Comparison of ENCODE assay signal across 8 cellular contexts in genomic region chr2:224520064-224520463, GRCh38.
DNase-seq lines count a peak whose midpoint lies in the region; ATAC-seq and TF ChIP-seq lines count a peak whose summit lies in the region.

No MANE protein-coding gene starts in this region.

- BruUV-seq in PC-9 (replicated peaks; lab: Mats Ljungman, UMichigan) = no TSS peak

- in situ Hi-C loops in G401 (cut with HindIII; ENCODE audit: low sequenced_read_pairs) = no loop called here

- no peaks in the 10 kb centered on the region for H3K9me2 ChIP-seq in PC-9 (ENCODE audit: insufficient read depth)

- CTCF ChIA-PET in PC-9 (lab: Charles Lee) = no interaction called here

- H3K9me3 Mint-ChIP-seq in activated CD4-positive, alpha-beta T cell treated with anti-CD3 and anti-CD28 coated beads, Interleukin-2, amount 10 ng/mL, durations not matched to agents 24 days and 14 days = peaks cover 4% of the 10 kb centered on the region

- H3K4me2 ChIP-seq in PC-9 = no peak overlapping the region

- no peak overlapping the region for H2AFZ ChIP-seq in PC-9

- H4K20me1 ChIP-seq in PC-9 (ENCODE audit: insufficient read depth) = peaks cover 54% of the 10 kb centered on the region

- H3K9me3 ChIP-seq in PC-9 (ENCODE audit: insufficient read depth, low read depth) (0 out of 2 replicates have a peak, but pooled peaks cover 3% of the 10 kb centered on the region), adrenal gland (replicated peaks in 1 of 3) (no peaks in the 10 kb centered on the region)

- peaks cover 100% of the 10 kb centered on the region for H3K79me2 ChIP-seq in PC-9 (ENCODE audit: low read depth)

- H3K4me3 ChIP-seq in PC-9 = no peak overlapping the region
- H3K4me3 ChIP-seq in adrenal gland = no peak overlapping the region

- POLR2A ChIA-PET in PC-9 (lab: Charles Lee; ENCODE audit: unreplicated experiment) = interaction anchor here (0.7 kb wide), 1 partner anchor 1850 kb away, joined by 5 read pairs; no protein-coding TSS in a partner anchor

- DNase-seq in activated CD4-positive, alpha-beta T cell treated with anti-CD3 and anti-CD28 coated beads, Interleukin-2, amount 10 ng/mL, durations not matched to agents 24 days and 14 days = peak; percentile 74
- no peak for DNase-seq in activated CD4-positive, alpha-beta T cell treated with anti-CD3 and anti-CD28 coated beads, Interleukin-2, amount 50 U/mL, for 1 hour
- DNase-seq in PC-9 (no peak), foreskin keratinocyte (peak; percentile 10 to 21), G401 (ENCODE audit: low spot score) (no peak), SKM-1 (lab: John Stamatoyannopoulos, UW; ENCODE audit: unreplicated experiment) (no peak), adrenal gland (no peak)

- H3K27ac Mint-ChIP-seq in activated CD4-positive, alpha-beta T cell treated with anti-CD3 and anti-CD28 coated beads, Interleukin-2, amount 10 ng/mL, durations not matched to agents 24 days and 14 days = peak overlapping the region; percentile 50

- ATAC-seq in HG02798 (IDR thresholded peaks at IDR 0.05; ENCODE audit: poor library complexity, unreplicated experiment) (peak; percentile 76), foreskin keratinocyte (no peak)

- H3F3A ChIP-seq in PC-9 (ENCODE audit: insufficient read depth, low read depth) = peaks cover 17% of the 10 kb centered on the region

- H3K36me3 ChIP-seq in PC-9 (ENCODE audit: low read depth) (peaks cover 22% of the 10 kb centered on the region), adrenal gland (replicated peaks in 1 of 2) (no peaks in the 10 kb centered on the region)

- no peak for TF ChIP-seq POLR2A in adrenal gland (IDR thresholded peaks at IDR 0.05)

- no peaks in the 10 kb centered on the region for H3K27me3 ChIP-seq in PC-9 (ENCODE audit: insufficient read depth, low read depth)
- H3K27me3 ChIP-seq in foreskin keratinocyte = no peaks in the 10 kb centered on the region
- H3K27me3 ChIP-seq in adrenal gland = no peaks in the 10 kb centered on the region

- TF ChIP-seq CTCF in PC-9 (conservative IDR thresholded peaks at IDR 0.05) (no peak), foreskin keratinocyte (conservative IDR thresholded peaks at IDR 0.05) (no peak), adrenal gland (IDR thresholded peaks at IDR 0.05) (no peak)

- H3K36me3 Mint-ChIP-seq in activated CD4-positive, alpha-beta T cell treated with anti-CD3 and anti-CD28 coated beads, Interleukin-2, amount 10 ng/mL, durations not matched to agents 24 days and 14 days (ENCODE audit: low read depth) = peaks cover 7% of the 10 kb centered on the region

- H3K27ac ChIP-seq in PC-9 (peak overlapping the region; percentile 4), foreskin keratinocyte (peak overlapping the region; percentile 17), adrenal gland (no peak overlapping the region)

- intact Hi-C loops in activated CD4-positive, alpha-beta T cell treated with anti-CD3 and anti-CD28 coated beads, Interleukin-2, amount 10 ng/mL, durations not matched to agents 24 days and 14 days (cut with micrococcal nuclease) = loop anchor here (1.0 to 5.0 kb wide), 4 partner anchors 15 to 518 kb away; partner anchors contain the start of gene CUL3
- intact Hi-C loops in PC-9 (cut with micrococcal nuclease; ENCODE audit: unreplicated experiment) (loop anchor here (2.0 kb wide), 1 partner anchor 17 kb away; no protein-coding TSS in a partner anchor), adrenal gland (cut with DNase I) (no loop called here)

- 58 to 70% (median 61%) methylated on average over 1 of the region's 1 CpG for WGBS in adrenal gland, 4 donors

- H3K27me3 Mint-ChIP-seq in activated CD4-positive, alpha-beta T cell treated with anti-CD3 and anti-CD28 coated beads, Interleukin-2, amount 10 ng/mL, durations not matched to agents 24 days and 14 days = no peaks in the 10 kb centered on the region

- peaks cover 45% of the 10 kb centered on the region for H3K4me1 Mint-ChIP-seq in activated CD4-positive, alpha-beta T cell treated with anti-CD3 and anti-CD28 coated beads, Interleukin-2, amount 10 ng/mL, durations not matched to agents 24 days and 14 days

- no peak overlapping the region for H3K4me3 Mint-ChIP-seq in activated CD4-positive, alpha-beta T cell treated with anti-CD3 and anti-CD28 coated beads, Interleukin-2, amount 10 ng/mL, durations not matched to agents 24 days and 14 days

- peaks cover 30% of the 10 kb centered on the region for H3K4me1 ChIP-seq in PC-9 (replicated peaks; ENCODE audit: insufficient read depth)
- H3K4me1 ChIP-seq in foreskin keratinocyte = peaks cover 41% of the 10 kb centered on the region
- peaks cover 12 to 77% of the 10 kb centered on the region in 2 donors for H3K4me1 ChIP-seq in adrenal gland (replicated peaks in 1 of 2)

Comparison
In these comparisons a context has a peak if more than half of its experiments do, and no peak if none do; other contexts are left out.
1. DNase-seq: peak in activated CD4-positive, alpha-beta T cell treated with anti-CD3 and anti-CD28 coated beads, Interleukin-2, amount 10 ng/mL, durations not matched to agents 24 days and 14 days (single experiment) and foreskin keratinocyte (2 of 2); none in activated CD4-positive, alpha-beta T cell treated with anti-CD3 and anti-CD28 coated beads, Interleukin-2, amount 50 U/mL, for 1 hour (single experiment), PC-9 (0 of 2), G401 (single experiment), SKM-1 (single experiment) and adrenal gland (0 of 7).
2. H3K27ac ChIP-seq: peak in PC-9 (single experiment) and foreskin keratinocyte (single experiment); none in adrenal gland (0 of 5).
3. intact Hi-C loops: an anchor here in activated CD4-positive, alpha-beta T cell treated with anti-CD3 and anti-CD28 coated beads, Interleukin-2, amount 10 ng/mL, durations not matched to agents 24 days and 14 days (1.0 to 5.0 kb wide) and PC-9 (2.0 kb wide); none called in adrenal gland.